In genomic region chr17:48568499-48569259, GRCh38 we compare ENCODE assay signal across 13 cellular contexts. TPM values are rescaled to one million over a fixed set of nuclear protein-coding genes. Genes with fewer than 3 reads are reported as not detected.
DNase-seq lines count a peak whose midpoint lies in the region; ATAC-seq, FAIRE-seq and TF ChIP-seq lines count a peak whose summit lies in the region.
"Had no signal": no experiment of that assay in that cellular context is flagged by ENCODE, and none has a peak within 500 bp of the region (broad histone marks: within the 10 kb centered on the region; RNA-seq: fewer than 3 reads in every experiment).

No MANE protein-coding gene starts in this region.

- peaks cover 7% of the 10 kb centered on the region; the same call in 1 of the 3 replicates for H3K4me1 ChIP-seq in A549
- H3K4me1 ChIP-seq in HepG2 (ENCODE audit: insufficient read depth, low read length) = no peaks in the 10 kb centered on the region

- no TSS peak for BruUV-seq in HepG2 (replicated peaks; lab: Mats Ljungman, UMichigan)

- no peak overlapping the region for H3K4me2 ChIP-seq in A549
- H3K4me2 ChIP-seq in HepG2 (ENCODE audit: low read depth, low read length) = no peak overlapping the region

- TF ChIP-seq POLR2A in A549 (IDR thresholded peaks at IDR 0.05; ENCODE audit: low read length) = no peak
- TF ChIP-seq POLR2A in HepG2 (IDR thresholded peaks at IDR 0.05; ENCODE audit: insufficient read depth in 1 of 2, low read depth in 2 of 2, low read length in 2 of 2) = no peak

- H3K4me3 ChIP-seq in A549 (no peak overlapping the region), astrocyte of the cerebellum (ENCODE audit: low read depth, low read length) (peak overlapping the region; percentile 82), HepG2 (replicated peaks in 1 of 3; ENCODE audit: insufficient read depth in 1 of 3, low read depth in 2 of 3, low read length in 3 of 3) (no peak overlapping the region)
- H3K4me3 ChIP-seq: ovary had no signal

- H3K9me3 ChIP-seq in A549 (no peaks in the 10 kb centered on the region), HepG2 (ENCODE audit: low read length) (no peaks in the 10 kb centered on the region)
- H3K9me3 ChIP-seq: ovary had no signal

- TF ChIP-seq RAD21 in A549 (conservative IDR thresholded peaks at IDR 0.05 in 1 of 2, IDR thresholded peaks at IDR 0.05 in 1 of 2) = no peak
- no peak for TF ChIP-seq RAD21 in HepG2 (CRISPR knock-in tag; IDR thresholded peaks at IDR 0.05)

- no peak for TF ChIP-seq EP300 in A549 (IDR thresholded peaks at IDR 0.05)
- no peak for TF ChIP-seq EP300 in HepG2 (IDR thresholded peaks at IDR 0.05; ENCODE audit: low read depth in 2 of 2, low read length in 2 of 2)
- TF ChIP-seq EP300 in HepG2 (CRISPR knock-in tag; IDR thresholded peaks at IDR 0.05; ENCODE audit: borderline replicate concordance) = no peak

- CTCF ChIA-PET in A549 (lab: Yijun Ruan, JAX) = interaction anchor here (0.6 to 2.6 kb wide), 6 partner anchors 23 to 261 kb away, joined by 3 to 12 read pairs (median 4); partner anchors contain the start of gene HOXB5
- CTCF ChIA-PET in HepG2 (lab: Yijun Ruan, JAX; ENCODE audit: low intra/inter-chr PET ratio, low total read pairs) = no interaction called here

- no peak for DNase-seq in A549 (ENCODE audit: low read depth in 1 of 2, low spot score in 1 of 2)
- peak; percentile 32 for DNase-seq in HCEC 1CT
- DNase-seq in astrocyte of the cerebellum (ENCODE audit: low read depth) = no peak
- DNase-seq in HepG2 (ENCODE audit: low spot score) = no peak
- DNase-seq in NCI-H524 (lab: John Stamatoyannopoulos, UW) = no peak
- DNase-seq in iPS-NIHi7 (ENCODE audit: extremely low spot score) = no peak
- DNase-seq in HuH-7 (ENCODE audit: low spot score) = no peak
- DNase-seq in SKM-1 (lab: John Stamatoyannopoulos, UW; ENCODE audit: unreplicated experiment) = no peak
- DNase-seq: ovary had no signal

- TF ChIP-seq CTCF in A549 (IDR thresholded peaks at IDR 0.05) (no peak), astrocyte of the cerebellum (IDR thresholded peaks at IDR 0.05; ENCODE audit: low read depth, low read length, missing control alignments) (no peak), HepG2 (CRISPR knock-in tag; IDR thresholded peaks at IDR 0.05) (no peak)

- 0 out of 2 replicates have a peak, but pooled peaks cover 4% of the 10 kb centered on the region for H4K20me1 ChIP-seq in HepG2 (ENCODE audit: insufficient read depth, low read length)

- H3K79me2 ChIP-seq in HepG2 (ENCODE audit: insufficient read depth, low read length) = no peaks in the 10 kb centered on the region

- POLR2A ChIA-PET in A549 (lab: Yijun Ruan, JAX) = no interaction called here
- POLR2A ChIA-PET in HepG2 (lab: Yijun Ruan, JAX) = no interaction called here

- no peak for ATAC-seq in A549
- ATAC-seq in HepG2 = no peak
- ATAC-seq: esophagus mucosa had no signal

- H3K27ac ChIP-seq in A549 = no peak overlapping the region
- H3K27ac ChIP-seq in HepG2 (ENCODE audit: extremely low read length, insufficient read depth, low read length) = no peak overlapping the region
- H3K27ac ChIP-seq: ovary had no signal

- no peak overlapping the region for H3K9ac ChIP-seq in HepG2 (ENCODE audit: insufficient read depth, low read depth, low read length)

- in situ Hi-C loops in astrocyte of the cerebellum (cut with HindIII; ENCODE audit: low sequenced_read_pairs) (no loop called here), HepG2 (cut with HindIII; ENCODE audit: extremely low pct_ligation_motif_present, low pct_unique_long_range_greater_than_20kb) (no loop called here)

- FAIRE-seq in A549 (lab: Jason Lieb, UNC) (no peak), HepG2 (lab: Jason Lieb, UNC) (no peak)

- WGBS in A549 (ENCODE audit: missing lambda C conversion rate) = 89% methylated on average over 33 of the region's 33 CpGs
- 18% methylated on average over 33 of the region's 33 CpGs for WGBS in HepG2 (ENCODE audit: low lambda C conversion rate)

- peaks cover 22 to 95% of the 10 kb centered on the region in 2 experiments for H3K27me3 ChIP-seq in HepG2 (ENCODE audit: control insufficient read depth in 1 of 2, insufficient read depth in 2 of 2, low read length in 2 of 2)
- H3K27me3 ChIP-seq: ovary had no signal

- H2AFZ ChIP-seq in HepG2 (ENCODE audit: low read length) = no peak overlapping the region

- intact Hi-C loops in HepG2 (cut with micrococcal nuclease; ENCODE audit: unreplicated experiment) = no loop called here

- H3K36me3 ChIP-seq in HepG2 (replicated peaks in 1 of 2; ENCODE audit: control insufficient read depth in 1 of 2, insufficient read depth in 2 of 2, low read length in 2 of 2) = no peaks in the 10 kb centered on the region
- H3K36me3 ChIP-seq: ovary had no signal

RNA-seq across cellular contexts. Expression of gene HOXB4, which starts 9.5 kb away (rescaled TPM):
- polyA plus RNA-seq in A549 (2011; rRNA removed) (0.74 and 0.75 TPM in 2 replicates), A549 (2017; fragmentation: RNase III; extraction: RNeasy Plus Mini Kit Qiagen cat#74134 plus additional on column Dnase treatment) (0.24 to 0.37 TPM (median 0.30 TPM) in 3 replicates), HepG2 (2011; rRNA removed) (not detected in 2 replicates)
- polyA plus RNA-seq in A549 (2012; cell fraction: cytosol; rRNA removed) = 0.25 and 0.29 TPM in 2 replicates
- polyA plus RNA-seq in A549 (2012; cell fraction: nucleus; rRNA removed) = 1.6 TPM in 2 replicates
- 0.44 and 0.99 TPM in 2 replicates for polyA minus RNA-seq in A549 (2011; rRNA and poly(A)+ RNA removed)
- not detected in 2 replicates for total RNA-seq in HepG2 (2016; rRNA removed; fragmentation: Illumina TruSeq; extraction: Trizol)
- not detected in 2 replicates for total RNA-seq in HepG2 (2016; cell fraction: cytosol; rRNA removed; fragmentation: Illumina TruSeq; extraction: Trizol; ENCODE audit: low read depth)
- total RNA-seq in HepG2 (2016; cell fraction: insoluble cytoplasmic fraction; rRNA removed; fragmentation: Illumina TruSeq; extraction: Trizol) = not detected in 2 replicates
- total RNA-seq in HepG2 (2016; cell fraction: membrane; rRNA removed; fragmentation: Illumina TruSeq; extraction: Trizol) = not detected in 2 replicates
- total RNA-seq in HepG2 (2016; cell fraction: nucleus; rRNA removed; fragmentation: Illumina TruSeq; extraction: Trizol) = not detected in 2 replicates
- not detected in 2 replicates for polyA plus RNA-seq in HepG2 (2011; cell fraction: cytosol; rRNA removed)
- not detected in 2 replicates for polyA plus RNA-seq in HepG2 (2011; cell fraction: nucleus; rRNA removed)
- polyA plus RNA-seq in HepG2 (2012) = not detected in 2 replicates
- polyA plus RNA-seq in HepG2 (2016; cell fraction: cytosol; fragmentation: Illumina TruSeq; extraction: Trizol; ENCODE audit: low read depth) = not detected in 2 replicates
- polyA plus RNA-seq in HepG2 (2016; cell fraction: insoluble cytoplasmic fraction; fragmentation: Illumina TruSeq; extraction: Trizol; ENCODE audit: low read depth) = not detected in 2 replicates
- not detected in 2 replicates for polyA plus RNA-seq in HepG2 (2016; cell fraction: membrane; fragmentation: Illumina TruSeq; extraction: Trizol; ENCODE audit: low read depth)
- polyA plus RNA-seq in HepG2 (2016; cell fraction: nucleus; fragmentation: Illumina TruSeq; extraction: Trizol; ENCODE audit: insufficient read depth, low read depth) = not detected in 2 replicates
- polyA minus RNA-seq in HepG2 (2011; rRNA and poly(A)+ RNA removed; ENCODE audit: low replicate concordance) = 0.04 and 0.49 TPM in 2 replicates
- polyA minus RNA-seq in HepG2 (2011; cell fraction: cytosol; rRNA and poly(A)+ RNA removed) = not detected in 2 replicates
- not detected in 2 replicates for polyA minus RNA-seq in HepG2 (2011; cell fraction: nucleus; rRNA and poly(A)+ RNA removed)
- total RNA-seq: temporal lobe had no signal

RNA-seq across cellular contexts. Expression of gene HOXB3, which starts 21.4 kb away (rescaled TPM):
- 11.6 and 17.0 TPM in 2 replicates for polyA plus RNA-seq in A549 (2011; rRNA removed)
- polyA plus RNA-seq in A549 (2012; cell fraction: cytosol; rRNA removed) = 9.3 and 12.8 TPM in 2 replicates
- 38.5 and 48.1 TPM in 2 replicates for polyA plus RNA-seq in A549 (2012; cell fraction: nucleus; rRNA removed)
- 7.0 to 10.2 TPM (median 8.6 TPM) in 3 replicates for polyA plus RNA-seq in A549 (2017; fragmentation: RNase III; extraction: RNeasy Plus Mini Kit Qiagen cat#74134 plus additional on column Dnase treatment)
- 4.0 and 5.5 TPM in 2 replicates for polyA minus RNA-seq in A549 (2011; rRNA and poly(A)+ RNA removed)
- total RNA-seq in HepG2 (2016; rRNA removed; fragmentation: Illumina TruSeq; extraction: Trizol) = not detected in 2 replicates
- not detected in 2 replicates for total RNA-seq in HepG2 (2016; cell fraction: cytosol; rRNA removed; fragmentation: Illumina TruSeq; extraction: Trizol; ENCODE audit: low read depth)
- not detected in 2 replicates for total RNA-seq in HepG2 (2016; cell fraction: insoluble cytoplasmic fraction; rRNA removed; fragmentation: Illumina TruSeq; extraction: Trizol)
- not detected in 2 replicates for total RNA-seq in HepG2 (2016; cell fraction: membrane; rRNA removed; fragmentation: Illumina TruSeq; extraction: Trizol)
- not detected in 2 replicates for total RNA-seq in HepG2 (2016; cell fraction: nucleus; rRNA removed; fragmentation: Illumina TruSeq; extraction: Trizol)
- polyA plus RNA-seq in HepG2 (2011; rRNA removed) = not detected in 2 replicates
- not detected in 2 replicates for polyA plus RNA-seq in HepG2 (2011; cell fraction: cytosol; rRNA removed)
- 0.28 TPM in 1 of 2 replicates, not detected in the other for polyA plus RNA-seq in HepG2 (2011; cell fraction: nucleus; rRNA removed)
- polyA plus RNA-seq in HepG2 (2012) = not detected in 2 replicates
- polyA plus RNA-seq in HepG2 (2016; cell fraction: cytosol; fragmentation: Illumina TruSeq; extraction: Trizol; ENCODE audit: low read depth) = not detected in 2 replicates
- not detected in 2 replicates for polyA plus RNA-seq in HepG2 (2016; cell fraction: insoluble cytoplasmic fraction; fragmentation: Illumina TruSeq; extraction: Trizol; ENCODE audit: low read depth)
- not detected in 2 replicates for polyA plus RNA-seq in HepG2 (2016; cell fraction: membrane; fragmentation: Illumina TruSeq; extraction: Trizol; ENCODE audit: low read depth)
- polyA plus RNA-seq in HepG2 (2016; cell fraction: nucleus; fragmentation: Illumina TruSeq; extraction: Trizol; ENCODE audit: insufficient read depth, low read depth) = not detected in 2 replicates
- 2.3 TPM in 1 of 2 replicates, not detected in the other for polyA minus RNA-seq in HepG2 (2011; rRNA and poly(A)+ RNA removed; ENCODE audit: low replicate concordance)
- polyA minus RNA-seq in HepG2 (2011; cell fraction: cytosol; rRNA and poly(A)+ RNA removed) = not detected in 2 replicates
- not detected in 2 replicates for polyA minus RNA-seq in HepG2 (2011; cell fraction: nucleus; rRNA and poly(A)+ RNA removed)
- total RNA-seq: temporal lobe had no signal

RNA-seq across cellular contexts. Expression of gene HOXB2, which starts 23.8 kb away (rescaled TPM):
- polyA plus RNA-seq in A549 (2011; rRNA removed) (2.6 and 2.7 TPM in 2 replicates), A549 (2017; fragmentation: RNase III; extraction: RNeasy Plus Mini Kit Qiagen cat#74134 plus additional on column Dnase treatment) (0.58 to 0.65 TPM (median 0.60 TPM) in 3 replicates), HepG2 (2011; rRNA removed) (not detected in 2 replicates)
- polyA plus RNA-seq in A549 (2012; cell fraction: cytosol; rRNA removed) = 1.8 and 2.7 TPM in 2 replicates
- polyA plus RNA-seq in A549 (2012; cell fraction: nucleus; rRNA removed) = 3.6 and 3.7 TPM in 2 replicates
- polyA minus RNA-seq in A549 (2011; rRNA and poly(A)+ RNA removed) = 0.79 and 0.92 TPM in 2 replicates
- total RNA-seq in HepG2 (2016; rRNA removed; fragmentation: Illumina TruSeq; extraction: Trizol) = not detected in 2 replicates
- not detected in 2 replicates for total RNA-seq in HepG2 (2016; cell fraction: cytosol; rRNA removed; fragmentation: Illumina TruSeq; extraction: Trizol; ENCODE audit: low read depth)
- not detected in 2 replicates for total RNA-seq in HepG2 (2016; cell fraction: insoluble cytoplasmic fraction; rRNA removed; fragmentation: Illumina TruSeq; extraction: Trizol)
- not detected in 2 replicates for total RNA-seq in HepG2 (2016; cell fraction: membrane; rRNA removed; fragmentation: Illumina TruSeq; extraction: Trizol)
- not detected in 2 replicates for total RNA-seq in HepG2 (2016; cell fraction: nucleus; rRNA removed; fragmentation: Illumina TruSeq; extraction: Trizol)
- not detected in 2 replicates for polyA plus RNA-seq in HepG2 (2011; cell fraction: cytosol; rRNA removed)
- not detected in 2 replicates for polyA plus RNA-seq in HepG2 (2011; cell fraction: nucleus; rRNA removed)
- not detected in 2 replicates for polyA plus RNA-seq in HepG2 (2012)
- polyA plus RNA-seq in HepG2 (2016; cell fraction: cytosol; fragmentation: Illumina TruSeq; extraction: Trizol; ENCODE audit: low read depth) = not detected in 2 replicates
- polyA plus RNA-seq in HepG2 (2016; cell fraction: insoluble cytoplasmic fraction; fragmentation: Illumina TruSeq; extraction: Trizol; ENCODE audit: low read depth) = not detected in 2 replicates
- not detected in 2 replicates for polyA plus RNA-seq in HepG2 (2016; cell fraction: membrane; fragmentation: Illumina TruSeq; extraction: Trizol; ENCODE audit: low read depth)
- not detected in 2 replicates for polyA plus RNA-seq in HepG2 (2016; cell fraction: nucleus; fragmentation: Illumina TruSeq; extraction: Trizol; ENCODE audit: insufficient read depth, low read depth)
- polyA minus RNA-seq in HepG2 (2011; rRNA and poly(A)+ RNA removed; ENCODE audit: low replicate concordance) = 0.28 TPM in 1 of 2 replicates, not detected in the other
- not detected in 2 replicates for polyA minus RNA-seq in HepG2 (2011; cell fraction: cytosol; rRNA and poly(A)+ RNA removed)
- not detected in 2 replicates for polyA minus RNA-seq in HepG2 (2011; cell fraction: nucleus; rRNA and poly(A)+ RNA removed)
- total RNA-seq: SK-MEL-5, temporal lobe had no signal

RNA-seq across cellular contexts. Expression of gene HOXB5, which starts 24.9 kb away (rescaled TPM):
- 2.5 and 2.7 TPM in 2 replicates for polyA plus RNA-seq in A549 (2011; rRNA removed)
- 1.9 and 2.5 TPM in 2 replicates for polyA plus RNA-seq in A549 (2012; cell fraction: cytosol; rRNA removed)
- polyA plus RNA-seq in A549 (2012; cell fraction: nucleus; rRNA removed) = 21.9 and 24.5 TPM in 2 replicates
- 2.1 to 3.0 TPM (median 2.4 TPM) in 3 replicates for polyA plus RNA-seq in A549 (2017; fragmentation: RNase III; extraction: RNeasy Plus Mini Kit Qiagen cat#74134 plus additional on column Dnase treatment)
- 0.39 and 0.74 TPM in 2 replicates for polyA minus RNA-seq in A549 (2011; rRNA and poly(A)+ RNA removed)
- total RNA-seq in HepG2 (2016; rRNA removed; fragmentation: Illumina TruSeq; extraction: Trizol) = not detected in 2 replicates
- not detected in 2 replicates for total RNA-seq in HepG2 (2016; cell fraction: cytosol; rRNA removed; fragmentation: Illumina TruSeq; extraction: Trizol; ENCODE audit: low read depth)
- not detected in 2 replicates for total RNA-seq in HepG2 (2016; cell fraction: insoluble cytoplasmic fraction; rRNA removed; fragmentation: Illumina TruSeq; extraction: Trizol)
- not detected in 2 replicates for total RNA-seq in HepG2 (2016; cell fraction: membrane; rRNA removed; fragmentation: Illumina TruSeq; extraction: Trizol)
- total RNA-seq in HepG2 (2016; cell fraction: nucleus; rRNA removed; fragmentation: Illumina TruSeq; extraction: Trizol) = not detected in 2 replicates
- polyA plus RNA-seq in HepG2 (2011; rRNA removed) = not detected in 2 replicates
- polyA plus RNA-seq in HepG2 (2011; cell fraction: cytosol; rRNA removed) = not detected in 2 replicates
- polyA plus RNA-seq in HepG2 (2011; cell fraction: nucleus; rRNA removed) = not detected in 2 replicates
- not detected in 2 replicates for polyA plus RNA-seq in HepG2 (2012)
- polyA plus RNA-seq in HepG2 (2016; cell fraction: cytosol; fragmentation: Illumina TruSeq; extraction: Trizol; ENCODE audit: low read depth) = not detected in 2 replicates
- polyA plus RNA-seq in HepG2 (2016; cell fraction: insoluble cytoplasmic fraction; fragmentation: Illumina TruSeq; extraction: Trizol; ENCODE audit: low read depth) = not detected in 2 replicates
- not detected in 2 replicates for polyA plus RNA-seq in HepG2 (2016; cell fraction: membrane; fragmentation: Illumina TruSeq; extraction: Trizol; ENCODE audit: low read depth)
- not detected in 2 replicates for polyA plus RNA-seq in HepG2 (2016; cell fraction: nucleus; fragmentation: Illumina TruSeq; extraction: Trizol; ENCODE audit: insufficient read depth, low read depth)
- 0.49 TPM in 1 of 2 replicates, not detected in the other for polyA minus RNA-seq in HepG2 (2011; rRNA and poly(A)+ RNA removed; ENCODE audit: low replicate concordance)
- not detected in 2 replicates for polyA minus RNA-seq in HepG2 (2011; cell fraction: cytosol; rRNA and poly(A)+ RNA removed)
- polyA minus RNA-seq in HepG2 (2011; cell fraction: nucleus; rRNA and poly(A)+ RNA removed) = not detected in 2 replicates
- total RNA-seq: CD8-positive, alpha-beta memory T cell; SK-MEL-5; temporal lobe had no signal
- polyA plus RNA-seq: CD8-positive, alpha-beta memory T cell had no signal

RNA-seq across cellular contexts. Expression of gene HOXB6, which starts 36.1 kb away (rescaled TPM):
- polyA plus RNA-seq in A549 (2011; rRNA removed) (9.4 and 10.2 TPM in 2 replicates), A549 (2017; fragmentation: RNase III; extraction: RNeasy Plus Mini Kit Qiagen cat#74134 plus additional on column Dnase treatment) (12.3 to 14.9 TPM (median 14.7 TPM) in 3 replicates), HepG2 (2011; rRNA removed) (not detected in 2 replicates)
- 8.7 and 9.0 TPM in 2 replicates for polyA plus RNA-seq in A549 (2012; cell fraction: cytosol; rRNA removed)
- 48.0 and 49.7 TPM in 2 replicates for polyA plus RNA-seq in A549 (2012; cell fraction: nucleus; rRNA removed)
- polyA minus RNA-seq in A549 (2011; rRNA and poly(A)+ RNA removed) = 4.4 and 4.9 TPM in 2 replicates
- total RNA-seq in HepG2 (2016; rRNA removed; fragmentation: Illumina TruSeq; extraction: Trizol) = not detected in 2 replicates
- not detected in 2 replicates for total RNA-seq in HepG2 (2016; cell fraction: cytosol; rRNA removed; fragmentation: Illumina TruSeq; extraction: Trizol; ENCODE audit: low read depth)
- not detected in 2 replicates for total RNA-seq in HepG2 (2016; cell fraction: insoluble cytoplasmic fraction; rRNA removed; fragmentation: Illumina TruSeq; extraction: Trizol)
- not detected in 2 replicates for total RNA-seq in HepG2 (2016; cell fraction: membrane; rRNA removed; fragmentation: Illumina TruSeq; extraction: Trizol)
- total RNA-seq in HepG2 (2016; cell fraction: nucleus; rRNA removed; fragmentation: Illumina TruSeq; extraction: Trizol) = not detected in 2 replicates
- polyA plus RNA-seq in HepG2 (2011; cell fraction: cytosol; rRNA removed) = not detected in 2 replicates
- not detected in 2 replicates for polyA plus RNA-seq in HepG2 (2011; cell fraction: nucleus; rRNA removed)
- not detected in 2 replicates for polyA plus RNA-seq in HepG2 (2012)
- not detected in 2 replicates for polyA plus RNA-seq in HepG2 (2016; cell fraction: cytosol; fragmentation: Illumina TruSeq; extraction: Trizol; ENCODE audit: low read depth)
- not detected in 2 replicates for polyA plus RNA-seq in HepG2 (2016; cell fraction: insoluble cytoplasmic fraction; fragmentation: Illumina TruSeq; extraction: Trizol; ENCODE audit: low read depth)
- not detected in 2 replicates for polyA plus RNA-seq in HepG2 (2016; cell fraction: membrane; fragmentation: Illumina TruSeq; extraction: Trizol; ENCODE audit: low read depth)
- not detected in 2 replicates for polyA plus RNA-seq in HepG2 (2016; cell fraction: nucleus; fragmentation: Illumina TruSeq; extraction: Trizol; ENCODE audit: insufficient read depth, low read depth)
- polyA minus RNA-seq in HepG2 (2011; rRNA and poly(A)+ RNA removed; ENCODE audit: low replicate concordance) = 3.5 TPM in 1 of 2 replicates, not detected in the other
- not detected in 2 replicates for polyA minus RNA-seq in HepG2 (2011; cell fraction: cytosol; rRNA and poly(A)+ RNA removed)
- polyA minus RNA-seq in HepG2 (2011; cell fraction: nucleus; rRNA and poly(A)+ RNA removed) = not detected in 2 replicates
- total RNA-seq: temporal lobe had no signal
- polyA plus RNA-seq: CD8-positive, alpha-beta memory T cell had no signal

Comparison
In these comparisons a context has a peak if more than half of its experiments do, and no peak if none do; other contexts are left out.
1. RNA of gene HOXB3, which starts 21.4 kb away (polyA plus RNA-seq): 7.0 to 48.1 TPM in A549; 0.28 TPM in HepG2; every median in the first group is over 4 times any median in the second.
2. Of the 38 proteins assayed by ChIP-seq in both HepG2 and A549: peak only in HepG2: none; only in A549: none; in both: MAFK; in neither: 36; mixed calls (peak in some experiments, not most) for 1.